ENCODE assay signal across 7 cellular contexts in the genomic region with DNA sequence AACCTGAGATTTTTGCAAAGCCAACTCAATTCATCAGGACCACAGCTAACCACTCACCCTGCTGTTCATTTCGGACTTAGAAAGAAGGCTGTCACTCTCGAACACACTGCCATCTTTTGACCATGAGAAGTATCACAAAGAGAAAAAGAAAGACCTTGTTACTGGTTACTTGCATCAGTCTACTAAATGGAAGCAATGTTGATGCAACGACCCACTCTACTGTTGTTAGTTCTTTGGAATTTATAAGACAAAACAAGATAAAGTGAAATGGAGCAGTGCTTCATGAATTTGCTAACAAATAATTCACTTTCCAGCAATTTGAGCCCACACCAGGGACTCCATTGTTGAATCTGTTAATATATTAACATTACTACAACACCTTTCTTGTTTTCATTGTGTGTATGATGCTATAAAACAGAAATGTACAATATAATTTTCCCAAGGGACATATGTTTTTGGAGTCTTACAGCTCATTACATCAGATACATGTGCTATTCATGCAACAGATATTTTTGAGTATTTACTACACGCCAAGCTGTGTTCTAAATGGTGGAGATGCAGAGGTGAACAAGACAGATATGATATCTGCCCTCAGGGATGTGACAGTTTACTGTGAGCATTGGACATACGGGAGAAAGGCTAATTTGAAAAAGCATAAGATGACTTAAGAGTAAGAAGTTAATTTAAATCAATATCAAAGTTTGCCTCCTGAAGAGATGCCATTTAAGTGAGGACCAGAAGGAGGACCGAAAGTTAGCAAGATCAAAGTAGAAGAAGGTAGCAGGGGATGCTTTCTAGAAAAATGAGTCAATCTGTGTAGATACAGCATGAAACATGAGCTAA.
DNase-seq lines count a peak whose midpoint lies in the region; ATAC-seq, FAIRE-seq and TF ChIP-seq lines count a peak whose summit lies in the region.

No MANE protein-coding gene starts in this region.

- peak; percentile 96 for TF ChIP-seq CTCF in RWPE2 (IDR thresholded peaks at IDR 0.05; ENCODE audit: poor library complexity, severe bottlenecking)

- peaks cover 19% of the 10 kb centered on the region for H3K4me1 ChIP-seq in RWPE2 (ENCODE audit: insufficient read depth, poor library complexity, severe bottlenecking)

- no peaks in the 10 kb centered on the region for H3K9me3 ChIP-seq in RWPE2 (ENCODE audit: severe bottlenecking)

- H3K36me3 ChIP-seq in RWPE2 (ENCODE audit: low read depth) = no peaks in the 10 kb centered on the region

- H3K27ac ChIP-seq in RWPE2 (ENCODE audit: poor library complexity, severe bottlenecking) = no peak overlapping the region

- peak; percentile 15 for FAIRE-seq in endometrium (lab: Jason Lieb, UNC)

- peak; percentile 57 for DNase-seq in GM03348 (ENCODE audit: low spot score)
- peak; percentile 57 for DNase-seq in HS-27A (ENCODE audit: low read depth)
- DNase-seq in RWPE2 (ENCODE audit: low spot score) = no peak
- DNase-seq in myocyte (ENCODE audit: low read depth) = peak; percentile 85
- no peak for DNase-seq in activated gamma-delta T cell (lab: John Stamatoyannopoulos, UW)

- H3K4me3 ChIP-seq in RWPE2 (ENCODE audit: severe bottlenecking) = no peak overlapping the region

- H3K27me3 ChIP-seq in RWPE2 (ENCODE audit: insufficient read depth, poor library complexity, severe bottlenecking) = no peaks in the 10 kb centered on the region

- ATAC-seq in GM21423 (IDR thresholded peaks at IDR 0.05; ENCODE audit: unreplicated experiment) (peak; percentile 77), RWPE2 (ENCODE audit: low read depth) (peak; percentile 90)

Comparison
In these comparisons a context has a peak if more than half of its experiments do, and no peak if none do; other contexts are left out.
1. DNase-seq: peak in GM03348 (single experiment), HS-27A (single experiment) and myocyte (single experiment); none in RWPE2 (single experiment) and activated gamma-delta T cell (single experiment).